Comparison of ENCODE assay signal across 8 cellular contexts in the genomic region with DNA sequence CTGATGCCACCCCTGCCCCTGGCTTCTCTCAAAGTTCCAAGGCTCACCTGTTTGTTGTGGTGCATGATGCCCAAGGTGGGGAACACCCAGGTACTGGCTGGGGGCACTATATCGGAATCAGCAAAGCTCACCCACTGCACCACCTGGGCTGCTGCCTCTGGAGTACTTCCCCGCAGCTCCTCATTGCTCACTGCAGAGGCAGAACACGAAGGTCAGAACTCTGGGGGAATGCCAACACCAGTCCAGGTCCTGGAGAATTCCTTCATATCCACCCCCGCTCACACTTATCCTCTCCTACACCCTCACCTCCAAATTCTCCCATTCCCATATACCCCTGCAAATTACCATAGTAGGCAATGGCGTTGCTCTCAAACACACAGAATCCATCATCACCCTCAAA. TPM values are rescaled to one million over a fixed set of nuclear protein-coding genes. Genes with fewer than 3 reads are reported as not detected.
DNase-seq lines count a peak whose midpoint lies in the region; ATAC-seq and TF ChIP-seq lines count a peak whose summit lies in the region.
"Not testable (repeated sequence)": the region's sequence is repeated elsewhere in the genome, so short reads cannot be mapped to it uniquely, and the experiment has no call there.

No MANE protein-coding gene starts in this region.

- TF ChIP-seq POLR2A in NB4 (IDR thresholded peaks at IDR 0.05; ENCODE audit: extremely low read depth, insufficient read length), result not testable (repeated sequence)

- not testable (repeated sequence) for H3K4ac ChIP-seq in mesendoderm (ENCODE audit: low read depth, low read length)

- H2BK5ac ChIP-seq in mesendoderm (ENCODE audit: low read length), result not testable (repeated sequence)

- not testable (repeated sequence) for H3K27me3 Mint-ChIP-seq in activated naive CD4-positive, alpha-beta T cell treated with anti-CD3 and anti-CD28 coated beads, Interleukin-2, amount 50 U/mL, for 24 hours; effector memory CD8-positive, alpha-beta T cell

- H3K4me2 ChIP-seq in GM23248 (ENCODE audit: unreplicated experiment) (peak overlapping the region; percentile 7), mesendoderm (ENCODE audit: low read length) (peak overlapping the region; percentile 4)

- H3K9me3 ChIP-seq in A673 (ENCODE audit: low read depth, low read length, poor library complexity, severe bottlenecking); GM23248 (ENCODE audit: low read depth): not testable (repeated sequence)

- POLR2A ChIA-PET in A673 (lab: Charles Lee; ENCODE audit: low non-redundant PET), result interaction anchor here (0.6 to 1.0 kb wide), 3 partner anchors 11 to 261 kb away, joined by 3 to 4 read pairs (median 3); partner anchors contain the start of genes C11orf98 and CSKMT

- H2AK5ac ChIP-seq in mesendoderm (ENCODE audit: low read length), result not testable (repeated sequence)

- H3K27ac ChIP-seq in A673 (ENCODE audit: low read depth, low read length, poor library complexity, severe bottlenecking) (peak overlapping the region; percentile 83), GM23248 (0 out of 2 replicates have a peak overlapping the region, but pooled peaks have one; percentile 2), VCaP (peak overlapping the region; percentile 86; the same call in 1 of the 2 replicates)
- not testable (repeated sequence) for H3K27ac ChIP-seq in mesendoderm (ENCODE audit: low read depth, low read length)

- H3K4me3 Mint-ChIP-seq in activated naive CD4-positive, alpha-beta T cell treated with anti-CD3 and anti-CD28 coated beads, Interleukin-2, amount 50 U/mL, for 24 hours, result peak overlapping the region; percentile 95
- peak overlapping the region; percentile 31 to 95 for H3K4me3 Mint-ChIP-seq in effector memory CD8-positive, alpha-beta T cell

- peaks cover 33% of the 10 kb centered on the region for H3F3A ChIP-seq in GM23248 (ENCODE audit: insufficient read depth)

- peak overlapping the region; percentile 91; the same call in 1 of the 2 replicates for H3K9ac ChIP-seq in GM23248
- H3K9ac ChIP-seq in mesendoderm (ENCODE audit: low read length), result peak overlapping the region; percentile 93

- intact Hi-C loops in A673 (cut with micrococcal nuclease; ENCODE audit: unreplicated experiment), result not testable (repeated sequence)

- H3K4me1 ChIP-seq in A673 (ENCODE audit: insufficient read depth, low read length, poor library complexity, severe bottlenecking) (peaks cover 31% of the 10 kb centered on the region), GM23248 (ENCODE audit: insufficient read depth) (peaks cover 22% of the 10 kb centered on the region)
- not testable (repeated sequence) for H3K4me1 ChIP-seq in mesendoderm (ENCODE audit: control insufficient read depth, low read depth, low read length)

- H4K8ac ChIP-seq in mesendoderm (ENCODE audit: low read depth, low read length), result not testable (repeated sequence)

- not testable (repeated sequence) for H2AFZ ChIP-seq in GM23248

- H3K56ac ChIP-seq in mesendoderm (ENCODE audit: low read length), result peak overlapping the region; percentile 60

- H3K23ac ChIP-seq in mesendoderm (ENCODE audit: low read length), result not testable (repeated sequence)

- CTCF ChIA-PET in A673 (lab: Charles Lee), result not testable (repeated sequence)

- not testable (repeated sequence) for BruUV-seq in A673 (replicated peaks; lab: Mats Ljungman, UMichigan)

- H3K4me3 ChIP-seq in A673 (ENCODE audit: low read depth, low read length, poor library complexity, severe bottlenecking) (peak overlapping the region; percentile 65), GM23248 (peak overlapping the region; percentile 94; the same call in 1 of the 2 replicates), NB4 (ENCODE audit: low read depth, low read length) (peak overlapping the region; percentile 99), retinal pigment epithelial cell (ENCODE audit: low read length) (peak overlapping the region; percentile 7)
- H3K4me3 ChIP-seq in mesendoderm (ENCODE audit: low read length), result not testable (repeated sequence)

- peaks cover 40% of the 10 kb centered on the region for H3K36me3 Mint-ChIP-seq in activated naive CD4-positive, alpha-beta T cell treated with anti-CD3 and anti-CD28 coated beads, Interleukin-2, amount 50 U/mL, for 24 hours
- peaks cover 86% of the 10 kb centered on the region for H3K36me3 Mint-ChIP-seq in effector memory CD8-positive, alpha-beta T cell (ENCODE audit: insufficient read depth)

- not testable (repeated sequence) for DNase-seq in A673 (ENCODE audit: low spot score); GM23248; NB4 (ENCODE audit: low read depth); effector memory CD8-positive, alpha-beta T cell; mesendoderm; retinal pigment epithelial cell (ENCODE audit: low read depth)

- H3K79me2 ChIP-seq in GM23248 (ENCODE audit: insufficient read depth), result peaks cover 96% of the 10 kb centered on the region
- H3K79me2 ChIP-seq in mesendoderm (ENCODE audit: control insufficient read depth, insufficient read depth, low read length), result peaks cover 48% of the 10 kb centered on the region

- not testable (repeated sequence) for H3K9me2 ChIP-seq in GM23248 (ENCODE audit: insufficient read depth)

- H2BK15ac ChIP-seq in mesendoderm (replicated peaks; ENCODE audit: low read depth), result not testable (repeated sequence)

- 98% methylated on average over 5 of the region's 5 CpGs for WGBS in GM23248 (ENCODE audit: low coverage in 1 of 2, low lambda C conversion rate in 2 of 2, missing lambda C conversion rate in 2 of 2), 2 experiments
- 100% methylated on average over 1 of the region's 5 CpGs for WGBS in mesendoderm (ENCODE audit: extremely low coverage, insufficient coverage, low lambda C conversion rate)

- TF ChIP-seq CTCF in A673 (conservative IDR thresholded peaks at IDR 0.05; ENCODE audit: low read depth, low read length); NB4 (IDR thresholded peaks at IDR 0.05; ENCODE audit: low read depth, low read length); VCaP (conservative IDR thresholded peaks at IDR 0.05); retinal pigment epithelial cell (conservative IDR thresholded peaks at IDR 0.05; ENCODE audit: low read depth, low read length): not testable (repeated sequence)

- not testable (repeated sequence) for ATAC-seq in effector memory CD8-positive, alpha-beta T cell (replicated peaks)

- in situ Hi-C loops in GM23248 (cut with MboI), result not testable (repeated sequence)

- not testable (repeated sequence) for H4K5ac ChIP-seq in mesendoderm (ENCODE audit: low read length)

- H3K36me3 ChIP-seq in A673 (ENCODE audit: insufficient read depth, low read length, poor library complexity, severe bottlenecking) (peaks cover 71% of the 10 kb centered on the region), GM23248 (ENCODE audit: low read depth) (peaks cover 48% of the 10 kb centered on the region), mesendoderm (ENCODE audit: control insufficient read depth, insufficient read depth, low read length) (peaks cover 22% of the 10 kb centered on the region)

- H3K79me1 ChIP-seq in mesendoderm (ENCODE audit: low read length), result peaks cover 12% of the 10 kb centered on the region

- H3K9me3 Mint-ChIP-seq in activated naive CD4-positive, alpha-beta T cell treated with anti-CD3 and anti-CD28 coated beads, Interleukin-2, amount 50 U/mL, for 24 hours; effector memory CD8-positive, alpha-beta T cell: not testable (repeated sequence)

- not testable (repeated sequence) for H3K27me3 ChIP-seq in A673 (replicated peaks; ENCODE audit: insufficient read depth, low read depth, low read length, poor library complexity); GM23248 (replicated peaks; ENCODE audit: insufficient read depth); mesendoderm (ENCODE audit: insufficient read depth, low read length, poor library complexity)

- not testable (repeated sequence) for H3K18ac ChIP-seq in mesendoderm (ENCODE audit: low read length)

- H4K20me1 ChIP-seq in GM23248 (ENCODE audit: insufficient read depth), result not testable (repeated sequence)

- H3K4me1 Mint-ChIP-seq in activated naive CD4-positive, alpha-beta T cell treated with anti-CD3 and anti-CD28 coated beads, Interleukin-2, amount 50 U/mL, for 24 hours, result peaks cover 71% of the 10 kb centered on the region
- peaks cover 50 to 56% of the 10 kb centered on the region in 2 donors for H3K4me1 Mint-ChIP-seq in effector memory CD8-positive, alpha-beta T cell (ENCODE audit: low read depth in 2 of 2)

- not testable (repeated sequence) for H2BK120ac ChIP-seq in mesendoderm (ENCODE audit: low read depth, low read length)

- peak overlapping the region; percentile 83 for H3K27ac Mint-ChIP-seq in activated naive CD4-positive, alpha-beta T cell treated with anti-CD3 and anti-CD28 coated beads, Interleukin-2, amount 50 U/mL, for 24 hours
- H3K27ac Mint-ChIP-seq in effector memory CD8-positive, alpha-beta T cell, result peak overlapping the region; percentile 73 to 96

RNA-seq across cellular contexts. Expression of gene EEF1G, which starts 2.2 kb away (rescaled TPM):
- 1,804 and 1,817 TPM in 2 replicates for total RNA-seq in A673 (2021)
- 1,322 and 1,677 TPM in 2 replicates for total RNA-seq in GM23248 (2014; rRNA removed; shearing (Covaris generic))
- 533 and 544 TPM in 2 replicates for polyA plus RNA-seq in GM23248 (2016; fragmentation: Nextera tagmentation; extraction: Ambion mirVana)
- 1,142 TPM for polyA plus RNA-seq in mesendoderm (2013, experiment 1 of 2)
- 1,164 TPM for polyA plus RNA-seq in mesendoderm (2013, experiment 2 of 2)

RNA-seq across cellular contexts. Expression of gene TUT1, which starts 19.8 kb away (rescaled TPM):
- 27.3 and 27.6 TPM in 2 replicates for total RNA-seq in A673 (2021)
- 6.1 and 7.7 TPM in 2 replicates for total RNA-seq in GM23248 (2014; rRNA removed; shearing (Covaris generic))
- polyA plus RNA-seq in GM23248 (2016; fragmentation: Nextera tagmentation; extraction: Ambion mirVana), result 11.1 and 12.1 TPM in 2 replicates
- 12.7 TPM for polyA plus RNA-seq in mesendoderm (2013, experiment 1 of 2)
- 13.0 TPM for polyA plus RNA-seq in mesendoderm (2013, experiment 2 of 2)

RNA-seq across cellular contexts. Expression of gene AHNAK, which starts 24.9 kb away (rescaled TPM):
- 71.7 and 73.0 TPM in 2 replicates for total RNA-seq in A673 (2021)
- total RNA-seq in GM23248 (2014; rRNA removed; shearing (Covaris generic)), result 548 and 557 TPM in 2 replicates
- polyA plus RNA-seq in GM23248 (2016; fragmentation: Nextera tagmentation; extraction: Ambion mirVana), result 163 and 167 TPM in 2 replicates
- 4.2 TPM for polyA plus RNA-seq in mesendoderm (2013, experiment 1 of 2)
- 3.9 TPM for polyA plus RNA-seq in mesendoderm (2013, experiment 2 of 2)

RNA-seq across cellular contexts. Expression of gene MTA2, which starts 30.2 kb away (rescaled TPM):
- 241 and 243 TPM in 2 replicates for total RNA-seq in A673 (2021)
- 98.8 and 114 TPM in 2 replicates for total RNA-seq in GM23248 (2014; rRNA removed; shearing (Covaris generic))
- 26.3 and 28.9 TPM in 2 replicates for polyA plus RNA-seq in GM23248 (2016; fragmentation: Nextera tagmentation; extraction: Ambion mirVana)
- polyA plus RNA-seq in mesendoderm (2013, experiment 1 of 2), result 75.0 TPM
- polyA plus RNA-seq in mesendoderm (2013, experiment 2 of 2), result 74.7 TPM

RNA-seq across cellular contexts. Expression of gene EML3, which starts 41.1 kb away (rescaled TPM):
- total RNA-seq in A673 (2021), result 21.3 and 30.4 TPM in 2 replicates
- 43.4 and 47.2 TPM in 2 replicates for total RNA-seq in GM23248 (2014; rRNA removed; shearing (Covaris generic))
- polyA plus RNA-seq in GM23248 (2016; fragmentation: Nextera tagmentation; extraction: Ambion mirVana), result 32.8 and 34.8 TPM in 2 replicates
- polyA plus RNA-seq in mesendoderm (2013, experiment 1 of 2), result 11.9 TPM
- 12.2 TPM for polyA plus RNA-seq in mesendoderm (2013, experiment 2 of 2)
